Comparison of ENCODE assay signal across 10 cellular contexts in the genomic region with DNA sequence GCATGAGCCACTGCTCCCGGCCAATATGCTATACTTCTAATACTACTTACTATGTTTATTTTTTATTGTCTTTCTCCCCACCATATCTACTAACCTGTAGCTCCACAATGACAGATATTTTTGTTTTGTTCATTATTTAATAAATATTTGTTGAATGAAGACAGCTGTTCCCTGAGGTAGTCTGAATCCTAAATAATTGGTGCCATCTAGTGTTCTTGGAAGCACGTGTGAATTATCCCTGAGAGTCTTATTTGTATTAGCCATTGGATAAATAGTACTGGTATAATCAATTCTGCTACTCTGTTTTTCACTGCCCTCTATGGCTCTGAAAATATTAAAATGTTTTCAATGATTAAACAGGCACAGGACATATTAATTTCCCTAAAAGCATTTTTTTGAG. TPM values are rescaled to one million over a fixed set of nuclear protein-coding genes. Genes with fewer than 3 reads are reported as not detected.
A peak's percentile ranks its signal among the peaks of the same experiment; 100 is the strongest.
DNase-seq lines count a peak whose midpoint lies in the region; ATAC-seq and TF ChIP-seq lines count a peak whose summit lies in the region.
"Had no signal": no experiment of that assay in that cellular context is flagged by ENCODE, and none has a peak within 500 bp of the region (broad histone marks: within the 10 kb centered on the region; RNA-seq: fewer than 3 reads in every experiment).

No MANE protein-coding gene starts in this region.

- peak; percentile 7 for DNase-seq in NCI-H748 (lab: John Stamatoyannopoulos, UW; ENCODE audit: unreplicated experiment)
- no peak for DNase-seq in NCI-H748 treated with DMSO at 0.1 percent for 48 hours (lab: John Stamatoyannopoulos, UW)
- DNase-seq in RKO (ENCODE audit: low spot score) = peak; percentile 59
- DNase-seq in foreskin fibroblast = peak; percentile 17 to 67
- DNase-seq in stromal cell of bone marrow (ENCODE audit: low read depth) = peak; percentile 13
- DNase-seq in lower leg skin (ENCODE audit: low spot score in 2 of 2) = no peak
- DNase-seq: CD4-positive, alpha-beta T cell; effector CD4-positive, alpha-beta T cell had no signal

- intact Hi-C loops in lower leg skin (cut with DNase I; ENCODE audit: low total_unique reads) = no loop called here

- no peak for TF ChIP-seq POLR2A in lower leg skin (IDR thresholded peaks at IDR 0.05)

- H3K4me3 ChIP-seq in foreskin fibroblast (ENCODE audit: low read depth in 1 of 2, low read length in 2 of 2) = no peak overlapping the region
- no peak overlapping the region for H3K4me3 ChIP-seq in lower leg skin (ENCODE audit: low read depth, poor library complexity, severe bottlenecking)

- 51 to 76% methylated on average over 2 of the region's 2 CpGs for WGBS in lower leg skin, 2 donors

- ATAC-seq in HG02763 (IDR thresholded peaks at IDR 0.05; ENCODE audit: unreplicated experiment) = no peak
- no peak for ATAC-seq in GM18517 (IDR thresholded peaks at IDR 0.05; ENCODE audit: unreplicated experiment)

- TF ChIP-seq CTCF in foreskin fibroblast (IDR thresholded peaks at IDR 0.05; ENCODE audit: low read depth, low read length) (peak; percentile 32), lower leg skin (IDR thresholded peaks at IDR 0.05) (no peak)

RNA-seq across cellular contexts. Expression of gene APPL1, which starts 5.6 kb away (rescaled TPM):
- 10 to 100 TPM; 41.8 to 49.0 (median 44.5) TPM for total RNA-seq in lower leg skin

RNA-seq across cellular contexts. Expression of gene HESX1, which starts 22.1 kb away (rescaled TPM):
- 1 to 10 TPM in 2 of 4 donors, under 1 TPM in 2; 0.30 to 3.7 (median 1.6) TPM for total RNA-seq in lower leg skin

RNA-seq across cellular contexts. Expression of gene IL17RD, which starts 56.7 kb away (rescaled TPM):
- total RNA-seq in lower leg skin = 1 to 10 TPM; 2.9 to 5.9 (median 5.4) TPM
- total RNA-seq: CD4-positive, alpha-beta T cell had no signal

Comparison
In these comparisons a context has a peak if more than half of its experiments do, and no peak if none do; other contexts are left out.
1. DNase-seq: peak in NCI-H748 (single experiment), RKO (single experiment), foreskin fibroblast (2 of 2) and stromal cell of bone marrow (single experiment); none in NCI-H748 treated with DMSO at 0.1 percent for 48 hours (single experiment) and lower leg skin (0 of 2).